ENCODE assay signal across 1 cellular context in genomic region chr13:102830646-102831045, GRCh38.
TF ChIP-seq lines count a peak whose summit lies in the region.

No MANE protein-coding gene starts in this region.

TF ChIP-seq in HepG2, 621 proteins besides CTCF, POLR2A, EP300 and RAD21 (continued from another document and continues in another):
- TF ChIP-seq TFDP1 (CRISPR knock-in tag; IDR thresholded peaks at IDR 0.05; ENCODE audit: borderline replicate concordance) (no peak), CSRNP2 (CRISPR knock-in tag; conservative IDR thresholded peaks at IDR 0.05; ENCODE audit: low read depth) (no peak), PBX2 (CRISPR knock-in tag; IDR thresholded peaks at IDR 0.05) (no peak), ARID4A (CRISPR knock-in tag; IDR thresholded peaks at IDR 0.05; ENCODE audit: borderline replicate concordance) (no peak), ZNF674 (CRISPR knock-in tag; IDR thresholded peaks at IDR 0.05; ENCODE audit: low read depth) (no peak), ELF1 (CRISPR knock-in tag; IDR thresholded peaks at IDR 0.05) (peak; percentile 72), BCL6 (CRISPR knock-in tag; IDR thresholded peaks at IDR 0.05) (0 out of 2 replicates have a peak, but pooled peaks have one; percentile 22), YEATS4 (CRISPR knock-in tag; IDR thresholded peaks at IDR 0.05; ENCODE audit: borderline replicate concordance) (no peak), HOXA3 (CRISPR knock-in tag; IDR thresholded peaks at IDR 0.05) (peak; percentile 44; the same call in 1 of the 2 replicates), ZNF512 (CRISPR knock-in tag; IDR thresholded peaks at IDR 0.05) (no peak), ISL2 (CRISPR knock-in tag; IDR thresholded peaks at IDR 0.05) (0 out of 2 replicates have a peak, but pooled peaks have one; percentile 17), ZFP62 (CRISPR knock-in tag; IDR thresholded peaks at IDR 0.05) (no peak), RXRA (CRISPR knock-in tag; IDR thresholded peaks at IDR 0.05) (peak; percentile 27; the same call in 1 of the 2 replicates), HOXD1 (CRISPR knock-in tag; IDR thresholded peaks at IDR 0.05) (no peak), MAX (IDR thresholded peaks at IDR 0.05) (peak; percentile 52; the same call in 1 of the 2 replicates), NR2F1 (CRISPR knock-in tag; IDR thresholded peaks at IDR 0.05) (peak in 1 of 2 experiments; percentile 47; a peak in 1 of 4 replicates), FOXA3 (CRISPR knock-in tag; IDR thresholded peaks at IDR 0.05) (peak; percentile 76), SRSF4 (IDR thresholded peaks at IDR 0.05; ENCODE audit: low read depth, low read length, poor library complexity, severe bottlenecking) (no peak), NFAT5 (CRISPR knock-in tag; IDR thresholded peaks at IDR 0.05) (no peak), ZHX2 (IDR thresholded peaks at IDR 0.05; ENCODE audit: low read depth) (no peak), ZHX2 (CRISPR knock-in tag; IDR thresholded peaks at IDR 0.05; ENCODE audit: borderline replicate concordance) (no peak), THAP11 (CRISPR knock-in tag; IDR thresholded peaks at IDR 0.05) (peak; percentile 43; the same call in 1 of the 2 replicates), PAXIP1 (CRISPR knock-in tag; conservative IDR thresholded peaks at IDR 0.05) (peak; percentile 96), SATB2 (CRISPR knock-in tag; IDR thresholded peaks at IDR 0.05) (no peak), PRPF4 (IDR thresholded peaks at IDR 0.05; ENCODE audit: low read depth, low read length, poor library complexity, severe bottlenecking) (no peak)
